ENCODE assay signal across 28 cellular contexts in genomic region chr1:232269988-232270387, GRCh38.
"Had no signal": no experiment of that assay in that cellular context is flagged by ENCODE, and none has a peak within 500 bp of the region (broad histone marks: within the 10 kb centered on the region; RNA-seq: fewer than 3 reads in every experiment).

No MANE protein-coding gene starts in this region.

- ATAC-seq: stimulated activated effector memory CD8-positive, alpha-beta T cell treated with anti-CD3 and anti-CD28 coated beads, Interleukin-12 subunit alpha, Interleukin-12 subunit beta, amount 100 ng/mL, for 72 hours; stimulated activated memory B cell treated with anti-CD40 and anti-IgM and Interleukin-4, amounts not matched to agents 10 μg/mL and 1 μg/mL and 100 μg/mL, for 72 hours; stimulated activated naive CD8-positive, alpha-beta T cell treated with anti-CD3 and anti-CD28 coated beads, Interleukin-15, amount 100 ng/mL, for 72 hours; stimulated activated naive CD8-positive, alpha-beta T cell treated with anti-CD3 and anti-CD28 coated beads, Interleukin-15, Interleukin-2, amounts not matched to agents 100 U/mL and 50 U/mL, for 24 hours; upper lobe of right lung had no signal

- H3K27me3 Mint-ChIP-seq: type B pancreatic cell had no signal

- H3K27ac Mint-ChIP-seq: stimulated activated effector memory CD8-positive, alpha-beta T cell treated with anti-CD3 and anti-CD28 coated beads, Interleukin-12 subunit alpha, Interleukin-12 subunit beta, amount 100 ng/mL, for 72 hours; stimulated activated memory B cell treated with anti-CD40 and anti-IgM and Interleukin-4, amounts not matched to agents 10 μg/mL and 1 μg/mL and 100 μg/mL, for 72 hours; stimulated activated naive CD8-positive, alpha-beta T cell treated with anti-CD3 and anti-CD28 coated beads, Interleukin-15, amount 100 ng/mL, for 72 hours; stimulated activated naive CD8-positive, alpha-beta T cell treated with anti-CD3 and anti-CD28 coated beads, Interleukin-15, Interleukin-2, amounts not matched to agents 100 ng/mL and 50 ng/mL, for 24 hours; type B pancreatic cell had no signal

- DNase-seq: stimulated activated CD4-positive, alpha-beta T cell treated with anti-CD3 and anti-CD28 coated beads, Interleukin-2, amount 100 ng/mL, for 48 hours; stimulated activated CD4-positive, alpha-beta T cell treated with anti-CD3 and anti-CD28 coated beads, Interleukin-4, amount 100 ng/mL, for 1 hour; stimulated activated CD4-positive, alpha-beta T cell treated with anti-CD3 and anti-CD28 coated beads, Interleukin-4, amount 100 ng/mL, for 24 hours; stimulated activated CD4-positive, alpha-beta T cell treated with anti-CD3 and anti-CD28 coated beads, Interleukin-4, amount 100 ng/mL, for 4 hours; stimulated activated CD8-positive, alpha-beta memory T cell treated with anti-CD3 and anti-CD28 coated beads, Interleukin-4, amount 100 ng/mL, for 48 hours; stimulated activated naive CD4-positive, alpha-beta T cell; stimulated activated naive CD4-positive, alpha-beta T cell treated with Interleukin-2 at 50 U/mL for 16 hours; stimulated activated naive CD8-positive, alpha-beta T cell treated with anti-CD3 and anti-CD28 coated beads, Interleukin-15, amount 100 ng/mL, for 72 hours; stimulated activated naive CD8-positive, alpha-beta T cell treated with anti-CD3 and anti-CD28 coated beads, Interleukin-15, Interleukin-2, amounts not matched to agents 100 U/mL and 50 U/mL, for 24 hours; stomach; substantia nigra; testis; thyroid gland; tibial artery; transverse colon; trophoblast cell; upper lobe of left lung; upper lobe of right lung; uterus had no signal

- FAIRE-seq: urothelium cell line had no signal

- H3K27ac ChIP-seq: stomach, suprapubic skin, testis, thoracic aorta, thyroid gland, tibial artery, tibial nerve, transverse colon, upper lobe of left lung, upper lobe of right lung, uterus, vagina had no signal

- H3K4me1 Mint-ChIP-seq: stimulated activated effector memory CD8-positive, alpha-beta T cell treated with anti-CD3 and anti-CD28 coated beads, Interleukin-12 subunit alpha, Interleukin-12 subunit beta, amount 100 ng/mL, for 72 hours; stimulated activated memory B cell treated with anti-CD40 and anti-IgM and Interleukin-4, amounts not matched to agents 10 μg/mL and 1 μg/mL and 100 μg/mL, for 72 hours; stimulated activated naive CD8-positive, alpha-beta T cell treated with anti-CD3 and anti-CD28 coated beads, Interleukin-15, amount 100 ng/mL, for 72 hours had no signal

- H3K4me3 ChIP-seq: stomach, suprapubic skin, testis, thoracic aorta, thyroid gland, tibial artery, tibial nerve, transverse colon, upper lobe of left lung, upper lobe of right lung, uterus, vagina had no signal

- H3K36me3 ChIP-seq: stomach, suprapubic skin, thoracic aorta, thyroid gland, tibial artery, tibial nerve, transverse colon, upper lobe of left lung, upper lobe of right lung, uterus, vagina had no signal

- H3K9me3 Mint-ChIP-seq: stimulated activated effector memory CD8-positive, alpha-beta T cell treated with anti-CD3 and anti-CD28 coated beads, Interleukin-12 subunit alpha, Interleukin-12 subunit beta, amount 100 ng/mL, for 72 hours; stimulated activated memory B cell treated with anti-CD40 and anti-IgM and Interleukin-4, amounts not matched to agents 10 μg/mL and 1 μg/mL and 100 μg/mL, for 72 hours; stimulated activated naive CD8-positive, alpha-beta T cell treated with anti-CD3 and anti-CD28 coated beads, Interleukin-15, amount 100 ng/mL, for 72 hours; stimulated activated naive CD8-positive, alpha-beta T cell treated with anti-CD3 and anti-CD28 coated beads, Interleukin-15, Interleukin-2, amounts not matched to agents 100 ng/mL and 50 ng/mL, for 24 hours; type B pancreatic cell had no signal

- H3K27me3 ChIP-seq: suprapubic skin, testis, thyroid gland, tibial artery, tibial nerve, transverse colon, upper lobe of left lung, upper lobe of right lung, uterus, vagina had no signal

- H3K4me1 ChIP-seq: testis, thyroid gland, tibial artery, upper lobe of right lung, uterus had no signal

- H3K36me3 Mint-ChIP-seq: stimulated activated effector memory CD8-positive, alpha-beta T cell treated with anti-CD3 and anti-CD28 coated beads, Interleukin-12 subunit alpha, Interleukin-12 subunit beta, amount 100 ng/mL, for 72 hours; stimulated activated memory B cell treated with anti-CD40 and anti-IgM and Interleukin-4, amounts not matched to agents 10 μg/mL and 1 μg/mL and 100 μg/mL, for 72 hours; type B pancreatic cell had no signal

- H3K9me3 ChIP-seq: stomach, suprapubic skin, testis, thoracic aorta, thyroid gland, tibial artery, tibial nerve, transverse colon, upper lobe of left lung, upper lobe of right lung, uterus, vagina had no signal

- H3K4me3 Mint-ChIP-seq: stimulated activated effector memory CD8-positive, alpha-beta T cell treated with anti-CD3 and anti-CD28 coated beads, Interleukin-12 subunit alpha, Interleukin-12 subunit beta, amount 100 ng/mL, for 72 hours; stimulated activated memory B cell treated with anti-CD40 and anti-IgM and Interleukin-4, amounts not matched to agents 10 μg/mL and 1 μg/mL and 100 μg/mL, for 72 hours; stimulated activated naive CD8-positive, alpha-beta T cell treated with anti-CD3 and anti-CD28 coated beads, Interleukin-15, amount 100 ng/mL, for 72 hours; stimulated activated naive CD8-positive, alpha-beta T cell treated with anti-CD3 and anti-CD28 coated beads, Interleukin-15, Interleukin-2, amounts not matched to agents 100 ng/mL and 50 ng/mL, for 24 hours; type B pancreatic cell had no signal
